13 cellular contexts compared by ENCODE assay signal in the genomic region with DNA sequence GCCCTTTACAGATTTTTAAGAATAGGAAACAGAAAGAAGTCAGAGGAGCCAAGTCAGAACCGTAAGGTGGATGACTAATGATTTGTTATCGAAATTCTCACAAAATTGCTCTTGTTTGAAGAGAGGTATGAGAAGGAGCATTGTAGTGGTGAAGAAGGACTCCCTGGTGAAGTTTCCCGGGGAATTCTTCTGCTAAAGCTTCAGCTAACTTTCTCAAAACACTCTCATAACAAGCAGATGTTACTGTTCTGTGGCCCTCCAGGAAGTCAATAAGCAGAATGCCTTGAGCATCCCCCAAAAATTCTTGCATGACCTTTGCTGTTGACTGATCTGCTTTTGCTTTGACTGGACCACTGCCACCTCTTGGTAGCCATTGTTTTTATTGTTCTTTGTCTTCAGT.
A peak's percentile ranks its signal among the peaks of the same experiment; 100 is the strongest.
DNase-seq lines count a peak whose midpoint lies in the region; ATAC-seq, FAIRE-seq and TF ChIP-seq lines count a peak whose summit lies in the region.
"Had no signal": no experiment of that assay in that cellular context is flagged by ENCODE, and none has a peak within 500 bp of the region (broad histone marks: within the 10 kb centered on the region; RNA-seq: fewer than 3 reads in every experiment).

No MANE protein-coding gene starts in this region.

- 18% methylated on average over 3 of the region's 3 CpGs for WGBS in mammary epithelial cell (ENCODE audit: low coverage, missing lambda C conversion rate)

- dilution Hi-C loops in mammary epithelial cell (cut with HindIII; ENCODE audit: low sequenced_read_pairs): no loop called here

- no TSS peak for BruUV-seq in mammary epithelial cell (replicated peaks; lab: Mats Ljungman, UMichigan)

- intact Hi-C loops in mammary epithelial cell (cut with micrococcal nuclease) (loop anchor here (5.0 kb wide), 1 partner anchor 70 kb away; no protein-coding TSS in a partner anchor), breast epithelium (cut with DNase I; ENCODE audit: low total_unique reads) (no loop called here)

- H3K9me3 ChIP-seq in mammary epithelial cell (replicated peaks; ENCODE audit: insufficient read depth, low read length) (no peaks in the 10 kb centered on the region), breast epithelium (no peaks in the 10 kb centered on the region)
- H3K9me3 ChIP-seq: testis had no signal

- no peaks in the 10 kb centered on the region for H3K27me3 ChIP-seq in mammary epithelial cell (ENCODE audit: insufficient read depth, low read length)
- no peaks in the 10 kb centered on the region for H3K27me3 ChIP-seq in breast epithelium
- H3K27me3 ChIP-seq: testis had no signal

- CTCF ChIA-PET in mammary epithelial cell (lab: Charles Lee; ENCODE audit: low non-redundant PET): no interaction called here

- FAIRE-seq in urothelium cell line (lab: Jason Lieb, UNC): peak; percentile 30

- ATAC-seq in GM21526 (IDR thresholded peaks at IDR 0.05; ENCODE audit: low FRiP score, unreplicated experiment): no peak

- DNase-seq in mammary epithelial cell (peak; percentile 88), breast epithelium (ENCODE audit: low spot score in 2 of 2) (no peak), HT1080 (ENCODE audit: low read depth) (peak; percentile 85), epithelial cell of esophagus (ENCODE audit: low read depth) (peak; percentile 41), urothelium cell line (ENCODE audit: low spot score) (peak; percentile 23), COLO829 (ENCODE audit: low spot score) (no peak), D341Med (ENCODE audit: low spot score) (no peak)
- DNase-seq: ACHN; activated CD8-positive, alpha-beta memory T cell treated with anti-CD3 and anti-CD28 coated beads, Interleukin-2, amount 50 U/mL, for 48 hours; NCI-H446 treated with DMSO at 0.1 percent for 48 hours; testis had no signal

- TF ChIP-seq CTCF in mammary epithelial cell (conservative IDR thresholded peaks at IDR 0.05 in 1 of 2, IDR thresholded peaks at IDR 0.05 in 1 of 2; ENCODE audit: extremely low read depth in 1 of 2, insufficient read depth in 1 of 2, low read depth in 1 of 2, low read length in 2 of 2) (peak in 1 of 2 donors; percentile 2), breast epithelium (IDR thresholded peaks at IDR 0.05) (no peak), epithelial cell of esophagus (IDR thresholded peaks at IDR 0.05; ENCODE audit: insufficient read depth, low read depth, low read length, missing control alignments) (no peak)

- no peak overlapping the region for H3K4me3 ChIP-seq in mammary epithelial cell (replicated peaks in 1 of 3; ENCODE audit: insufficient read depth in 1 of 3, low read depth in 2 of 3, low read length in 3 of 3)
- no peak overlapping the region for H3K4me3 ChIP-seq in breast epithelium
- no peak overlapping the region for H3K4me3 ChIP-seq in epithelial cell of esophagus (ENCODE audit: low read length)
- H3K4me3 ChIP-seq: testis had no signal

- H3K79me2 ChIP-seq in mammary epithelial cell (ENCODE audit: insufficient read depth, low read length): no peaks in the 10 kb centered on the region

- TF ChIP-seq POLR2A in breast epithelium (IDR thresholded peaks at IDR 0.05): no peak

- H3K4me2 ChIP-seq in mammary epithelial cell (ENCODE audit: insufficient read depth, low read depth, low read length): no peak overlapping the region

- peaks cover 22% of the 10 kb centered on the region for H3K4me1 ChIP-seq in mammary epithelial cell (ENCODE audit: insufficient read depth, low read length)
- H3K4me1 ChIP-seq in breast epithelium: no peaks in the 10 kb centered on the region
- H3K4me1 ChIP-seq: testis had no signal

- no peaks in the 10 kb centered on the region for H4K20me1 ChIP-seq in mammary epithelial cell (ENCODE audit: insufficient read depth, low read length)

- no peak overlapping the region for H3K9ac ChIP-seq in mammary epithelial cell (ENCODE audit: insufficient read depth, low read length)

- peak overlapping the region; percentile 34 for H2AFZ ChIP-seq in mammary epithelial cell (ENCODE audit: low read depth, low read length)

- H3K36me3 ChIP-seq in mammary epithelial cell (ENCODE audit: insufficient read depth, low read length): no peaks in the 10 kb centered on the region
- H3K36me3 ChIP-seq in breast epithelium: no peaks in the 10 kb centered on the region

- in situ Hi-C loops in mammary epithelial cell (cut with MboI; ENCODE audit: low sequenced_read_pairs in 2 of 2): no loop called here

- H3K27ac ChIP-seq in mammary epithelial cell (ENCODE audit: insufficient read depth, low read depth, low read length) (peak overlapping the region; percentile 3), breast epithelium (no peak overlapping the region)
- H3K27ac ChIP-seq: testis, VCaP had no signal

Comparison
In these comparisons a context has a peak if more than half of its experiments do, and no peak if none do; other contexts are left out.
1. DNase-seq: peak in mammary epithelial cell (single experiment), HT1080 (single experiment), epithelial cell of esophagus (single experiment) and urothelium cell line (single experiment); none in breast epithelium (0 of 2), COLO829 (single experiment) and D341Med (single experiment).